ENCODE assay signal across 1 cellular context in the genomic region with DNA sequence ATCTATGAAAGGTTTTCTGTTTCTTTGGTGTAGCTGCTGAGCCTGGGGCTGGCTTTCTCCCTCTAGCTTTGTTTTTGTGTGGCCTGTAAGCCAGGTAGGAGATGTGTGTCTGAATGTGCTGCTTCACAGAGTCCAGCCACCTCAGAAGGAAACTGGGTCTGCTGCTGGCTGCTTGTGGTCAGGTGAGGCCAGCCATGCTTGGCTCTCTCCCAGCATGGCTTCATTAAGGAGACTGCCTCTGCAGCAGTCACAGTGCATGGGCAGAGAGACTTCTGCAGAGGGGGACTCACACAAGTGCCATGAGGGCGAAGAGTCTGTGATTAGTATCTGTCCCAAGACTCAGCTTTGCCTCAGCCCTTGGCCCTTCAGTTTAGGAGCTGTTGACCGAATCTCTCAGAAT.
TF ChIP-seq lines count a peak whose summit lies in the region.

No MANE protein-coding gene starts in this region.

TF ChIP-seq in GM23338, 12 proteins besides CTCF, POLR2A, EP300 and RAD21 (continued from another document):
- TF ChIP-seq, protein P1, sequence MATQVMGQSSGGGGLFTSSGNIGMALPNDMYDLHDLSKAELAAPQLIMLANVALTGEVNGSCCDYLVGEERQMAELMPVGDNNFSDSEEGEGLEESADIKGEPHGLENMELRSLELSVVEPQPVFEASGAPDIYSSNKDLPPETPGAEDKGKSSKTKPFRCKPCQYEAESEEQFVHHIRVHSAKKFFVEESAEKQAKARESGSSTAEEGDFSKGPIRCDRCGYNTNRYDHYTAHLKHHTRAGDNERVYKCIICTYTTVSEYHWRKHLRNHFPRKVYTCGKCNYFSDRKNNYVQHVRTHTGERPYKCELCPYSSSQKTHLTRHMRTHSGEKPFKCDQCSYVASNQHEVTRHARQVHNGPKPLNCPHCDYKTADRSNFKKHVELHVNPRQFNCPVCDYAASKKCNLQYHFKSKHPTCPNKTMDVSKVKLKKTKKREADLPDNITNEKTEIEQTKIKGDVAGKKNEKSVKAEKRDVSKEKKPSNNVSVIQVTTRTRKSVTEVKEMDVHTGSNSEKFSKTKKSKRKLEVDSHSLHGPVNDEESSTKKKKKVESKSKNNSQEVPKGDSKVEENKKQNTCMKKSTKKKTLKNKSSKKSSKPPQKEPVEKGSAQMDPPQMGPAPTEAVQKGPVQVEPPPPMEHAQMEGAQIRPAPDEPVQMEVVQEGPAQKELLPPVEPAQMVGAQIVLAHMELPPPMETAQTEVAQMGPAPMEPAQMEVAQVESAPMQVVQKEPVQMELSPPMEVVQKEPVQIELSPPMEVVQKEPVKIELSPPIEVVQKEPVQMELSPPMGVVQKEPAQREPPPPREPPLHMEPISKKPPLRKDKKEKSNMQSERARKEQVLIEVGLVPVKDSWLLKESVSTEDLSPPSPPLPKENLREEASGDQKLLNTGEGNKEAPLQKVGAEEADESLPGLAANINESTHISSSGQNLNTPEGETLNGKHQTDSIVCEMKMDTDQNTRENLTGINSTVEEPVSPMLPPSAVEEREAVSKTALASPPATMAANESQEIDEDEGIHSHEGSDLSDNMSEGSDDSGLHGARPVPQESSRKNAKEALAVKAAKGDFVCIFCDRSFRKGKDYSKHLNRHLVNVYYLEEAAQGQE (IDR thresholded peaks at IDR 0.05; ENCODE audit: unreplicated experiment) = no peak
TF ChIP-seq in GM23338: peak in this region for 0.
